In genomic region chr9:93057703-93058356, GRCh38 we compare ENCODE assay signal across 9 cellular contexts. TPM values are rescaled to one million over a fixed set of nuclear protein-coding genes. Genes with fewer than 3 reads are reported as not detected.
DNase-seq lines count a peak whose midpoint lies in the region; ATAC-seq lines count a peak whose summit lies in the region.
"Had no signal": no experiment of that assay in that cellular context is flagged by ENCODE, and none has a peak within 500 bp of the region (broad histone marks: within the 10 kb centered on the region; RNA-seq: fewer than 3 reads in every experiment).

No MANE protein-coding gene starts in this region.

- no peaks in the 10 kb centered on the region for H3K27me3 ChIP-seq in BLaER1

- H3K36me3 ChIP-seq in BLaER1: no peaks in the 10 kb centered on the region

- peaks cover 91% of the 10 kb centered on the region for H3K4me1 ChIP-seq in BLaER1

- H3K27ac Mint-ChIP-seq in IgD-negative memory B cell: peak overlapping the region; percentile 92 to 98 (median 92)

- no peaks in the 10 kb centered on the region for H3K36me3 Mint-ChIP-seq in IgD-negative memory B cell

- peak overlapping the region; percentile 99 for H3K4me2 ChIP-seq in BLaER1

- H3K4me1 Mint-ChIP-seq in IgD-negative memory B cell: peaks cover 45 to 57% (median 47%) of the 10 kb centered on the region in 3 donors

- H3K9me3 ChIP-seq in BLaER1: no peaks in the 10 kb centered on the region

- H3K9ac ChIP-seq in BLaER1: peak overlapping the region; percentile 38; the same call in 1 of the 2 replicates

- DNase-seq in left lobe of liver (ENCODE audit: low spot score): peak; percentile 61
- DNase-seq in EL: no peak
- DNase-seq in NCI-H146 treated with DMSO at 0.1 percent for 48 hours (lab: John Stamatoyannopoulos, UW; ENCODE audit: unreplicated experiment): no peak
- DNase-seq in stimulated activated CD4-positive, alpha-beta T cell treated with anti-CD3 and anti-CD28 coated beads, Interleukin-4, amount 100 ng/mL, for 4 hours: no peak
- DNase-seq in NCI-H1092 (lab: John Stamatoyannopoulos, UW): no peak
- DNase-seq: Kasumi-1 had no signal

- H3K9me3 Mint-ChIP-seq in IgD-negative memory B cell: no peaks in the 10 kb centered on the region

- H4K20me1 ChIP-seq in BLaER1: no peaks in the 10 kb centered on the region

- peak; percentile 18 for ATAC-seq in GM21447 (IDR thresholded peaks at IDR 0.05; ENCODE audit: unreplicated experiment)
- ATAC-seq in left lobe of liver: peak; percentile 4

- peak overlapping the region; percentile 78 for H3K27ac ChIP-seq in BLaER1

- no peaks in the 10 kb centered on the region for H3K27me3 Mint-ChIP-seq in IgD-negative memory B cell

- H3K4me3 ChIP-seq in BLaER1: no peak overlapping the region

- H3K4me3 Mint-ChIP-seq in IgD-negative memory B cell: peak overlapping the region; percentile 68 to 83 (median 77)

RNA-seq across cellular contexts. Expression of gene SUSD3, which starts 0.7 kb away (rescaled TPM):
- 96.3 TPM for polyA plus RNA-seq in IgD-negative memory B cell
- 49.7 TPM for total RNA-seq in left lobe of liver

RNA-seq across cellular contexts. Expression of gene CARD19, which starts 38.2 kb away (rescaled TPM):
- 36.2 TPM for polyA plus RNA-seq in IgD-negative memory B cell
- 8.5 TPM for total RNA-seq in left lobe of liver
